In genomic region chr12:103169-103981, GRCh38 we compare ENCODE assay signal across 17 cellular contexts. TPM values are rescaled to one million over a fixed set of nuclear protein-coding genes. Genes with fewer than 3 reads are reported as not detected.
DNase-seq lines count a peak whose midpoint lies in the region; ATAC-seq and TF ChIP-seq lines count a peak whose summit lies in the region.
"Had no signal": no experiment of that assay in that cellular context is flagged by ENCODE, and none has a peak within 500 bp of the region (broad histone marks: within the 10 kb centered on the region; RNA-seq: fewer than 3 reads in every experiment).

No MANE protein-coding gene starts in this region.

- DNase-seq in HEK293T (ENCODE audit: extremely low spot score) (peak; percentile 78), NCI-H2227 (lab: John Stamatoyannopoulos, UW; ENCODE audit: unreplicated experiment) (peak; percentile 75), glutamatergic neuron (no peak), NCI-H510A treated with DMSO at 0.1 percent for 48 hours (lab: John Stamatoyannopoulos, UW) (no peak), Right ventricle myocardium superior (no peak)
- DNase-seq: activated CD4-positive, alpha-beta T cell treated with anti-CD3 and anti-CD28 coated beads, Interleukin-2, amount 10 ng/mL, durations not matched to agents 7 days and 5 days; AML-193; dermis blood vessel endothelial cell; foreskin keratinocyte; lower lobe of right lung; SJCRH30; stimulated activated CD4-positive, alpha-beta T cell treated with anti-CD3 and anti-CD28 coated beads, Interleukin-4, amount 100 ng/mL, for 4 hours had no signal

- peak overlapping the region in 8 of 11 experiments; percentile 68 to 93 (median 83); a peak in 14 of 22 replicates for H3K27ac ChIP-seq in BLaER1 treated with 17β-estradiol and CSF1 and Interleukin-3, amounts not matched to agents 10 nM and 100 nM
- H3K27ac ChIP-seq: foreskin keratinocyte, lower lobe of right lung, parathyroid adenoma, SJCRH30 had no signal

- CTCF ChIA-PET in HEK293T (lab: Yijun Ruan, JAX): no interaction called here

- peak overlapping the region in 3 of 11 experiments; percentile 63 to 82 (median 80); a peak in 5 of 22 replicates for H3K9ac ChIP-seq in BLaER1 treated with 17β-estradiol and CSF1 and Interleukin-3, amounts not matched to agents 10 nM and 100 nM
- H3K9ac ChIP-seq: parathyroid adenoma had no signal

- peaks cover 8% of the 10 kb centered on the region for H3K36me3 Mint-ChIP-seq in glutamatergic neuron (ENCODE audit: unreplicated experiment)
- H3K36me3 Mint-ChIP-seq: activated naive CD4-positive, alpha-beta T cell treated with anti-CD3 and anti-CD28 coated beads, Interleukin-2, amount 50 U/mL, for 72 hours had no signal

- peak overlapping the region; percentile 64 for H3K27ac Mint-ChIP-seq in glutamatergic neuron (ENCODE audit: unreplicated experiment)
- H3K27ac Mint-ChIP-seq: activated CD4-positive, alpha-beta T cell treated with anti-CD3 and anti-CD28 coated beads, Interleukin-2, amount 10 ng/mL, durations not matched to agents 7 days and 5 days; activated naive CD4-positive, alpha-beta T cell treated with anti-CD3 and anti-CD28 coated beads, Interleukin-2, amount 50 U/mL, for 72 hours had no signal

- H3K27me3 Mint-ChIP-seq in glutamatergic neuron (ENCODE audit: unreplicated experiment): peaks cover 8% of the 10 kb centered on the region

- peaks cover 47% of the 10 kb centered on the region for H3K4me1 Mint-ChIP-seq in glutamatergic neuron (ENCODE audit: low read depth, unreplicated experiment)

- POLR2A ChIA-PET in HEK293T (lab: Yijun Ruan, JAX): no interaction called here

- peaks cover 0 to 9% (median 0%) of the 10 kb centered on the region in 11 experiments; a peak in 4 of 22 replicates for H3K9me3 ChIP-seq in BLaER1 treated with 17β-estradiol and CSF1 and Interleukin-3, amounts not matched to agents 10 nM and 100 nM (replicated peaks in 1 of 11)
- H3K9me3 ChIP-seq: lower lobe of right lung, SJCRH30 had no signal

- H3K4me2 ChIP-seq in BLaER1 treated with 17β-estradiol and CSF1 and Interleukin-3, amounts not matched to agents 10 nM and 100 nM: peak overlapping the region in 10 of 11 experiments; percentile 59 to 81 (median 72); a peak in 15 of 22 replicates

- H4K20me1 ChIP-seq in BLaER1 treated with 17β-estradiol and CSF1 and Interleukin-3, amounts not matched to agents 10 nM and 100 nM: no peaks in the 10 kb centered on the region

- H3K4me1 ChIP-seq in BLaER1 treated with 17β-estradiol and CSF1 and Interleukin-3, amounts not matched to agents 10 nM and 100 nM: peaks cover 29 to 49% (median 37%) of the 10 kb centered on the region in 10 experiments
- H3K4me1 ChIP-seq: foreskin keratinocyte had no signal

- ATAC-seq in HG03135 (IDR thresholded peaks at IDR 0.05; ENCODE audit: unreplicated experiment): no peak
- ATAC-seq in HG02610 (IDR thresholded peaks at IDR 0.05; ENCODE audit: unreplicated experiment): no peak
- ATAC-seq in Right ventricle myocardium superior (ENCODE audit: poor library complexity): no peak
- ATAC-seq: activated naive CD4-positive, alpha-beta T cell treated with anti-CD3 and anti-CD28 coated beads, Interleukin-2, amount 50 U/mL, for 72 hours; foreskin keratinocyte; lower lobe of right lung had no signal

- intact Hi-C loops in Right ventricle myocardium superior (cut with DNase I): no loop called here

- H3K9me3 Mint-ChIP-seq in glutamatergic neuron (ENCODE audit: unreplicated experiment): peaks cover 18% of the 10 kb centered on the region
- H3K9me3 Mint-ChIP-seq: activated naive CD4-positive, alpha-beta T cell treated with anti-CD3 and anti-CD28 coated beads, Interleukin-2, amount 50 U/mL, for 72 hours had no signal

- H3K4me3 Mint-ChIP-seq in glutamatergic neuron (ENCODE audit: unreplicated experiment): no peak overlapping the region
- H3K4me3 Mint-ChIP-seq: activated CD4-positive, alpha-beta T cell treated with anti-CD3 and anti-CD28 coated beads, Interleukin-2, amount 10 ng/mL, durations not matched to agents 7 days and 5 days had no signal

- H3K27me3 ChIP-seq in BLaER1 treated with 17β-estradiol and CSF1 and Interleukin-3, amounts not matched to agents 10 nM and 100 nM: no peaks in the 10 kb centered on the region
- H3K27me3 ChIP-seq: SJCRH30 had no signal

- no peak for TF ChIP-seq CTCF in glutamatergic neuron (IDR thresholded peaks at IDR 0.05; ENCODE audit: partially characterized antibody, unreplicated experiment)

- no peaks in the 10 kb centered on the region for H3K36me3 ChIP-seq in BLaER1 treated with 17β-estradiol and CSF1 and Interleukin-3, amounts not matched to agents 10 nM and 100 nM
- H3K36me3 ChIP-seq: lower lobe of right lung, SJCRH30 had no signal

- H3K4me3 ChIP-seq in BLaER1 treated with 17β-estradiol and CSF1 and Interleukin-3, amounts not matched to agents 10 nM and 100 nM: no peak overlapping the region
- H3K4me3 ChIP-seq: lower lobe of right lung, SJCRH30 had no signal

TF ChIP-seq in HEK293T, 16 proteins besides CTCF, POLR2A, EP300 and RAD21:
- TF ChIP-seq SP1 (IDR thresholded peaks at IDR 0.05) (no peak), NFRKB (IDR thresholded peaks at IDR 0.05) (no peak), FOXM1 (IDR thresholded peaks at IDR 0.05; ENCODE audit: borderline replicate concordance) (no peak), SUZ12 (IDR thresholded peaks at IDR 0.05) (no peak), BHLHE40 (IDR thresholded peaks at IDR 0.05; ENCODE audit: borderline replicate concordance) (no peak), FOXK2 (IDR thresholded peaks at IDR 0.05) (no peak), ELF4 (IDR thresholded peaks at IDR 0.05) (no peak), PKNOX1 (IDR thresholded peaks at IDR 0.05) (no peak)
TF ChIP-seq in HEK293T: peak in this region for 0.

RNA-seq across cellular contexts. Expression of gene IQSEC3, which starts 36.8 kb away (rescaled TPM):
- total RNA-seq in glutamatergic neuron (ENCODE audit: unreplicated experiment) (41.4 TPM), Right ventricle myocardium superior (1.5 TPM)
- total RNA-seq: activated CD4-positive, alpha-beta T cell treated with anti-CD3 and anti-CD28 coated beads, Interleukin-2, amount 10 ng/mL, durations not matched to agents 7 days and 5 days; foreskin keratinocyte; SJCRH30 had no signal

Comparison
In these comparisons a context has a peak if more than half of its experiments do, and no peak if none do; other contexts are left out.
1. DNase-seq: peak in HEK293T (single experiment) and NCI-H2227 (single experiment); none in glutamatergic neuron (single experiment), NCI-H510A treated with DMSO at 0.1 percent for 48 hours (single experiment) and Right ventricle myocardium superior (single experiment).
2. RNA of gene IQSEC3, which starts 36.8 kb away (total RNA-seq): 41.4 TPM in glutamatergic neuron (single experiment); 1.5 TPM in Right ventricle myocardium superior (single experiment); every median in the first group is over 10 times any median in the second.